In the genomic region with DNA sequence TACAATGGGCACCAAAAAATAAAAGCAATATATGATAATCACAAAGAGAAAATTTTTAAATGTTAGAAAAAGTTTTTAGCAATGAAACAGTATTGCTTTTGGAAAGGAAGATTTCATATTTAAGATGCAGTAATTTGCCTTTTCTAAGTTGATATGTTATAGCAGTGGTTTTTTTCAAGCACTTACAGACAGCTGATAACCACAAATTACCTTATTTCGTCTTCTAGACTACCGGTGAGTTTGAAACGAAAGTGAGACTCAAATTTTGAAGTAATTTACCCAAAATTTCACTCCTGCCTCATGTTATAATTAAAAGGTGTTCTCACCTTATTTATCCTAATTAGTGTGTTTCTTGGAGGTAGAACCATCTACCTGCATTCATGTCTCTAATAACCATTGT, we compare ENCODE assay signal across 20 cellular contexts.
DNase-seq lines count a peak whose midpoint lies in the region; ATAC-seq, FAIRE-seq and TF ChIP-seq lines count a peak whose summit lies in the region.
"Had no signal": no experiment of that assay in that cellular context is flagged by ENCODE, and none has a peak within 500 bp of the region (broad histone marks: within the 10 kb centered on the region; RNA-seq: fewer than 3 reads in every experiment).

No MANE protein-coding gene starts in this region.

- no peaks in the 10 kb centered on the region for H3K27me3 ChIP-seq in small intestine (ENCODE audit: control insufficient read depth in 2 of 2, insufficient read depth in 2 of 2, low read length in 2 of 2)
- H3K27me3 ChIP-seq in H7 (ENCODE audit: control insufficient read depth, insufficient read depth, low read length): no peaks in the 10 kb centered on the region
- H3K27me3 ChIP-seq: BLaER1 treated with 17β-estradiol and CSF1 and Interleukin-3, amounts not matched to agents 10 nM and 100 nM had no signal

- H3K4me3 ChIP-seq in small intestine (ENCODE audit: low read depth in 1 of 2, low read length in 2 of 2) (no peak overlapping the region), H7 (ENCODE audit: insufficient read depth, low read depth, low read length) (no peak overlapping the region)
- H3K4me3 ChIP-seq: A549; BLaER1 treated with 17β-estradiol and CSF1 and Interleukin-3, amounts not matched to agents 10 nM and 100 nM had no signal

- no peaks in the 10 kb centered on the region for H3K4me1 ChIP-seq in small intestine (ENCODE audit: control insufficient read depth in 2 of 2, insufficient read depth in 1 of 2, low read depth in 1 of 2, low read length in 1 of 2)
- H3K4me1 ChIP-seq: A549; BLaER1 treated with 17β-estradiol and CSF1 and Interleukin-3, amounts not matched to agents 10 nM and 100 nM; Caco-2 had no signal

- H3K36me3 ChIP-seq in small intestine (ENCODE audit: control insufficient read depth in 2 of 2, insufficient read depth in 2 of 2, low read length in 2 of 2): peaks cover 0 to 9% of the 10 kb centered on the region in 2 donors
- no peaks in the 10 kb centered on the region for H3K36me3 ChIP-seq in H7 (replicated peaks; ENCODE audit: control insufficient read depth, insufficient read depth, low read length)

- peak; percentile 5 for FAIRE-seq in small intestine (lab: Jason Lieb, UNC)
- FAIRE-seq: A549, D721Med, GM12891 had no signal

- H3K4me3 Mint-ChIP-seq in natural killer cell (peak overlapping the region; percentile 6), immature natural killer cell (no peak overlapping the region)
- H3K4me3 Mint-ChIP-seq in natural killer cell treated with Interleukin-12 subunit alpha and Interleukin-12 subunit beta and Interleukin-15 and Interleukin-18, amount 100 ng/mL, for 72 hours: no peak overlapping the region
- H3K4me3 Mint-ChIP-seq: B cell; CD4-positive, alpha-beta T cell; CD8-positive, alpha-beta T cell had no signal

- H3K9me3 Mint-ChIP-seq in natural killer cell: no peaks in the 10 kb centered on the region
- H3K9me3 Mint-ChIP-seq in natural killer cell treated with Interleukin-12 subunit alpha and Interleukin-12 subunit beta and Interleukin-15 and Interleukin-18, amount 100 ng/mL, for 72 hours: no peaks in the 10 kb centered on the region
- H3K9me3 Mint-ChIP-seq in immature natural killer cell: no peaks in the 10 kb centered on the region
- H3K9me3 Mint-ChIP-seq: CD4-positive, alpha-beta T cell; CD8-positive, alpha-beta T cell had no signal

- no peak overlapping the region for H3K27ac ChIP-seq in small intestine (ENCODE audit: low read depth in 1 of 2, low read length in 1 of 2)
- H3K27ac ChIP-seq: 22Rv1; A549; BLaER1 treated with 17β-estradiol and CSF1 and Interleukin-3, amounts not matched to agents 10 nM and 100 nM; C4-2B had no signal

- peak overlapping the region; percentile 55 to 77 for H3K27ac Mint-ChIP-seq in natural killer cell
- H3K27ac Mint-ChIP-seq in natural killer cell treated with Interleukin-12 subunit alpha and Interleukin-12 subunit beta and Interleukin-15 and Interleukin-18, amount 100 ng/mL, for 72 hours: no peak overlapping the region
- peak overlapping the region in 5 of 6 donors; percentile 5 to 64 (median 40) for H3K27ac Mint-ChIP-seq in immature natural killer cell
- H3K27ac Mint-ChIP-seq: B cell; CD4-positive, alpha-beta T cell; CD8-positive, alpha-beta T cell had no signal

- intact Hi-C loops in natural killer cell (cut with micrococcal nuclease): no loop called here

- peaks cover under 1% of the 10 kb centered on the region for H3K36me3 Mint-ChIP-seq in natural killer cell
- H3K36me3 Mint-ChIP-seq in natural killer cell treated with Interleukin-12 subunit alpha and Interleukin-12 subunit beta and Interleukin-15 and Interleukin-18, amount 100 ng/mL, for 72 hours: peaks cover 7% of the 10 kb centered on the region
- H3K36me3 Mint-ChIP-seq in immature natural killer cell: peaks cover 14 to 22% (median 17%) of the 10 kb centered on the region in 3 donors

- H3K27me3 Mint-ChIP-seq in natural killer cell (ENCODE audit: low read depth in 2 of 2): no peaks in the 10 kb centered on the region
- H3K27me3 Mint-ChIP-seq in natural killer cell treated with Interleukin-12 subunit alpha and Interleukin-12 subunit beta and Interleukin-15 and Interleukin-18, amount 100 ng/mL, for 72 hours: no peaks in the 10 kb centered on the region
- H3K27me3 Mint-ChIP-seq in immature natural killer cell (ENCODE audit: low read depth in 3 of 3): peaks cover 0 to 6% (median 2%) of the 10 kb centered on the region in 3 donors
- H3K27me3 Mint-ChIP-seq: B cell; CD4-positive, alpha-beta T cell had no signal

- H3K4me1 Mint-ChIP-seq in natural killer cell (peaks cover 39 to 44% of the 10 kb centered on the region in 2 donors), immature natural killer cell (peaks cover 25 to 69% of the 10 kb centered on the region in 2 donors)
- H3K4me1 Mint-ChIP-seq in natural killer cell treated with Interleukin-12 subunit alpha and Interleukin-12 subunit beta and Interleukin-15 and Interleukin-18, amount 100 ng/mL, for 72 hours (ENCODE audit: low read depth in 2 of 2): peaks cover 5 to 20% of the 10 kb centered on the region in 2 donors
- H3K4me1 Mint-ChIP-seq: B cell had no signal

- peak in 1 of 3 donors; percentile 54 for ATAC-seq in natural killer cell
- no peak for ATAC-seq in natural killer cell treated with Interleukin-12 subunit alpha and Interleukin-12 subunit beta and Interleukin-15 and Interleukin-18, amount 100 ng/mL, for 72 hours
- ATAC-seq: A549; CD8-positive, alpha-beta T cell had no signal

- H3K9me3 ChIP-seq in small intestine (ENCODE audit: control insufficient read depth, low read depth): no peaks in the 10 kb centered on the region
- H3K9me3 ChIP-seq: A549; BLaER1 treated with 17β-estradiol and CSF1 and Interleukin-3, amounts not matched to agents 10 nM and 100 nM; Caco-2 had no signal

- 82 to 93% (median 91%) methylated on average over 3 of the region's 3 CpGs for WGBS in small intestine, 3 donors

- no peak for TF ChIP-seq CTCF in natural killer cell (IDR thresholded peaks at IDR 0.05)

- DNase-seq in natural killer cell (no peak), immature natural killer cell (no peak), small intestine (no peak), H7 (no peak), NCI-H2196 treated with DMSO at 0.1 percent for 48 hours (lab: John Stamatoyannopoulos, UW; ENCODE audit: unreplicated experiment) (no peak)
- no peak for DNase-seq in natural killer cell treated with Interleukin-12 subunit alpha and Interleukin-12 subunit beta and Interleukin-15 and Interleukin-18, amount 100 ng/mL, for 72 hours (ENCODE audit: low spot score)
- DNase-seq: AML-193; Caco-2; Calu3; CD4-positive, alpha-beta T cell; CD8-positive, alpha-beta T cell; DMS79 treated with DMSO at 0.1 percent for 48 hours; GF-D8 had no signal

Comparison
In these comparisons a context has a peak if more than half of its experiments do, and no peak if none do; other contexts are left out.
1. H3K27ac Mint-ChIP-seq: peak in natural killer cell (2 of 2) and immature natural killer cell (5 of 6); none in natural killer cell treated with Interleukin-12 subunit alpha and Interleukin-12 subunit beta and Interleukin-15 and Interleukin-18, amount 100 ng/mL, for 72 hours (0 of 2).